Comparison of ENCODE assay signal across 7 cellular contexts in genomic region chr18:74497308-74497640, GRCh38. TPM values are rescaled to one million over a fixed set of nuclear protein-coding genes. Genes with fewer than 3 reads are reported as not detected.
A peak's percentile ranks its signal among the peaks of the same experiment; 100 is the strongest.
DNase-seq lines count a peak whose midpoint lies in the region; ATAC-seq and TF ChIP-seq lines count a peak whose summit lies in the region.

No MANE protein-coding gene starts in this region.

- H3K4me3 ChIP-seq in HCT116 (replicated peaks in 1 of 2; ENCODE audit: low read depth in 1 of 2, low read length in 2 of 2) (peak overlapping the region; percentile 76 to 83), gastroesophageal sphincter (peak overlapping the region in 1 of 2 donors; percentile 95), smooth muscle cell (peak overlapping the region; percentile 85)

- H3K4me1 Mint-ChIP-seq in T-helper 17 cell = peaks cover 32% of the 10 kb centered on the region

- no peaks in the 10 kb centered on the region for H4K20me1 ChIP-seq in HCT116 (ENCODE audit: insufficient read depth)
- peaks cover 8% of the 10 kb centered on the region for H4K20me1 ChIP-seq in smooth muscle cell (ENCODE audit: low read depth)

- RAD21 ChIA-PET in HCT116 (lab: Charles Lee; ENCODE audit: low non-redundant PET in 1 of 2, low total read pairs in 2 of 2, uncharacterized antibody in 2 of 2, unreplicated experiment in 2 of 2) = no interaction called here

- H3K27me3 ChIP-seq in HCT116 (ENCODE audit: insufficient read depth, low read length) (no peaks in the 10 kb centered on the region), gastroesophageal sphincter (no peaks in the 10 kb centered on the region), smooth muscle cell (ENCODE audit: low read depth) (no peaks in the 10 kb centered on the region)

- H3K9me2 ChIP-seq in HCT116 (ENCODE audit: insufficient read depth) = no peaks in the 10 kb centered on the region

- H3F3A ChIP-seq in smooth muscle cell (ENCODE audit: low read depth) = peaks cover 11% of the 10 kb centered on the region

- H3K4me2 ChIP-seq in HCT116 (ENCODE audit: low read length) (peak overlapping the region; percentile 86), smooth muscle cell (peak overlapping the region; percentile 90)

- TF ChIP-seq CTCF in HCT116 (IDR thresholded peaks at IDR 0.05 in 2 of 3, conservative IDR thresholded peaks at IDR 0.05 in 1 of 3; ENCODE audit: borderline replicate concordance in 1 of 3, insufficient read depth in 1 of 3, low read depth in 2 of 3, low read length in 2 of 3) = no peak
- no peak for TF ChIP-seq CTCF in gastroesophageal sphincter (IDR thresholded peaks at IDR 0.05)
- TF ChIP-seq CTCF in smooth muscle cell (IDR thresholded peaks at IDR 0.05; ENCODE audit: borderline replicate concordance, insufficient read depth, poor library complexity, severe bottlenecking) = no peak

- no peak for TF ChIP-seq POLR2A in HCT116 (IDR thresholded peaks at IDR 0.05; ENCODE audit: borderline replicate concordance, extremely low read depth, insufficient read depth, insufficient read length)
- no peak for TF ChIP-seq POLR2A in gastroesophageal sphincter (IDR thresholded peaks at IDR 0.05)

- intact Hi-C loops in HCT116 (cut with micrococcal nuclease) = loop anchor here (10.0 kb wide), 1 partner anchor 98 kb away; the partner anchor contains the start of gene ZNF407

- no peak for TF ChIP-seq RAD21 in HCT116 (IDR thresholded peaks at IDR 0.05; ENCODE audit: low read depth)

- H3K4me1 ChIP-seq in HCT116 (ENCODE audit: control insufficient read depth in 1 of 2, insufficient read depth in 2 of 2, low read length in 2 of 2) (peaks cover 6 to 12% of the 10 kb centered on the region in 2 experiments), gastroesophageal sphincter (peaks cover 0 to 33% (median 10%) of the 10 kb centered on the region in 3 donors), smooth muscle cell (ENCODE audit: low read depth) (no peaks in the 10 kb centered on the region)

- H3K27ac ChIP-seq in HCT116 (ENCODE audit: low read depth, low read length) (peak overlapping the region; percentile 64), gastroesophageal sphincter (peak overlapping the region in 3 of 4 donors; percentile 88 to 92 (median 91)), smooth muscle cell (ENCODE audit: low read depth) (no peak overlapping the region)

- peaks cover 3% of the 10 kb centered on the region for H3K36me3 Mint-ChIP-seq in T-helper 17 cell (ENCODE audit: low read depth)

- TSS peak; percentile 49 for BruUV-seq in HCT116 (replicated peaks; lab: Mats Ljungman, UMichigan)

- in situ Hi-C loops in KBM-7 (cut with MboI; ENCODE audit: low pct_unique_long_range_greater_than_20kb, low sequenced_read_pairs) = no loop called here

- H2AFZ ChIP-seq in HCT116 (ENCODE audit: low read depth, low read length, poor library complexity, severe bottlenecking) = no peak overlapping the region
- no peak overlapping the region for H2AFZ ChIP-seq in smooth muscle cell (ENCODE audit: low read depth)

- peaks cover 6 to 16% of the 10 kb centered on the region in 2 experiments; a peak in 3 of 4 replicates for H3K36me3 ChIP-seq in HCT116 (ENCODE audit: control insufficient read depth in 1 of 2, insufficient read depth in 2 of 2, low read length in 2 of 2)
- peaks cover 0 to 20% of the 10 kb centered on the region in 2 donors for H3K36me3 ChIP-seq in gastroesophageal sphincter
- peaks cover 3% of the 10 kb centered on the region for H3K36me3 ChIP-seq in smooth muscle cell (ENCODE audit: low read depth)

- DNase-seq in HCT116 (ENCODE audit: low read depth, low spot score) (no peak), T-helper 17 cell (no peak), smooth muscle cell (lab: John Stamatoyannopoulos, UW; ENCODE audit: unreplicated experiment) (no peak), KBM-7 (no peak), SIG-M5 (lab: John Stamatoyannopoulos, UW) (no peak)

- 86 to 100% methylated on average over 2 to 7 of the region's 7 CpGs for WGBS in gastroesophageal sphincter (ENCODE audit: low coverage in 1 of 2), 2 donors
- WGBS in smooth muscle cell (ENCODE audit: low lambda C conversion rate) = 93% methylated on average over 7 of the region's 7 CpGs

- CTCF ChIA-PET in HCT116 (lab: Charles Lee) = interaction anchor here (1.2 kb wide), 1 partner anchor 55 kb away, joined by 4 read pairs; no protein-coding TSS in a partner anchor

- H3K79me2 ChIP-seq in HCT116 (ENCODE audit: insufficient read depth, low read length) = peaks cover 40% of the 10 kb centered on the region
- H3K79me2 ChIP-seq in smooth muscle cell (ENCODE audit: low read depth) = peaks cover 20% of the 10 kb centered on the region

- TF ChIP-seq EP300 in gastroesophageal sphincter (IDR thresholded peaks at IDR 0.05) = no peak

- peak overlapping the region; percentile 95 for H3K4me3 Mint-ChIP-seq in T-helper 17 cell

- POLR2A ChIA-PET in HCT116 (lab: Charles Lee) = no interaction called here

- no peak for ATAC-seq in HCT116
- no peak for ATAC-seq in T-helper 17 cell
- ATAC-seq in gastroesophageal sphincter = no peak
- ATAC-seq in GM18519 (IDR thresholded peaks at IDR 0.05; ENCODE audit: low FRiP score, unreplicated experiment) = no peak

- H3K27ac Mint-ChIP-seq in T-helper 17 cell = peak overlapping the region; percentile 97

- H3K27me3 Mint-ChIP-seq in T-helper 17 cell = no peaks in the 10 kb centered on the region

- peak overlapping the region; percentile 91 for H3K9ac ChIP-seq in HCT116 (ENCODE audit: low read length)
- H3K9ac ChIP-seq in smooth muscle cell (ENCODE audit: low read depth) = no peak overlapping the region

- H3K9me3 ChIP-seq in HCT116 (ENCODE audit: control insufficient read depth in 1 of 2, insufficient read depth in 1 of 2, low read depth in 1 of 2, low read length in 2 of 2) = no peaks in the 10 kb centered on the region; a peak in 1 of 4 replicates
- no peaks in the 10 kb centered on the region for H3K9me3 ChIP-seq in T-helper 17 cell (ENCODE audit: control insufficient read depth, low read length, poor library complexity, severe bottlenecking)
- peaks cover 0 to 2% (median 0%) of the 10 kb centered on the region in 3 donors for H3K9me3 ChIP-seq in gastroesophageal sphincter
- no peaks in the 10 kb centered on the region for H3K9me3 ChIP-seq in smooth muscle cell (replicated peaks; ENCODE audit: low read depth)

TF ChIP-seq in HCT116, 20 proteins besides CTCF, POLR2A, EP300 and RAD21:
- TF ChIP-seq EGR1 (IDR thresholded peaks at IDR 0.05; ENCODE audit: low read depth) (no peak), SRF (IDR thresholded peaks at IDR 0.05; ENCODE audit: low read depth) (no peak), EZH2 (IDR thresholded peaks at IDR 0.05) (no peak), SP1 (IDR thresholded peaks at IDR 0.05; ENCODE audit: low read depth) (no peak), ELF1 (IDR thresholded peaks at IDR 0.05; ENCODE audit: borderline replicate concordance, low read depth) (no peak), ATF3 (IDR thresholded peaks at IDR 0.05) (no peak), ZNF274 (IDR thresholded peaks at IDR 0.05; ENCODE audit: low read depth, low read length) (no peak), EZH2phosphoT487 (IDR thresholded peaks at IDR 0.05; ENCODE audit: borderline replicate concordance) (no peak)
- TF ChIP-seq, protein P1, sequence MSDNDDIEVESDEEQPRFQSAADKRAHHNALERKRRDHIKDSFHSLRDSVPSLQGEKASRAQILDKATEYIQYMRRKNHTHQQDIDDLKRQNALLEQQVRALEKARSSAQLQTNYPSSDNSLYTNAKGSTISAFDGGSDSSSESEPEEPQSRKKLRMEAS (IDR thresholded peaks at IDR 0.05) = no peak

RNA-seq across cellular contexts. Expression of gene CNDP2, which starts 1.1 kb away (rescaled TPM):
- total RNA-seq in HCT116 (2021; ENCODE audit: unreplicated experiment) = 112 TPM
- polyA plus RNA-seq in HCT116 (2012) = 63.7 and 66.6 TPM in 2 replicates
- 100 to 1,000 TPM in 1 of 2 donors, 10 to 100 TPM in 1; 99.6 to 105 TPM for total RNA-seq in T-helper 17 cell
- 10 to 100 TPM; 37.5 to 48.9 (median 48.0) TPM for total RNA-seq in gastroesophageal sphincter
- 48.0 and 73.4 TPM in 2 replicates for total RNA-seq in smooth muscle cell
- 64.1 and 81.1 TPM in 2 replicates for polyA plus RNA-seq in smooth muscle cell

RNA-seq across cellular contexts. Expression of gene CNDP1, which starts 37.0 kb away (rescaled TPM):
- total RNA-seq in HCT116 (2021; ENCODE audit: unreplicated experiment) (not detected), T-helper 17 cell (under 1 TPM; 0.20 to 0.23 TPM), gastroesophageal sphincter (under 1 TPM in 1 of 4 donors, not detected in 3; 0.15 TPM), smooth muscle cell (0.18 TPM in 1 of 2 replicates, not detected in the other)
- 0.01 and 0.03 TPM in 2 replicates for polyA plus RNA-seq in HCT116 (2012)
- not detected in 2 replicates for polyA plus RNA-seq in smooth muscle cell

RNA-seq across cellular contexts. Expression of gene DIPK1C, which starts 40.2 kb away (rescaled TPM):
- total RNA-seq in HCT116 (2021; ENCODE audit: unreplicated experiment) = not detected
- polyA plus RNA-seq in HCT116 (2012) = not detected in 2 replicates
- total RNA-seq in T-helper 17 cell = not detected
- under 1 TPM in 2 of 4 donors, not detected in 2; 0.13 to 0.42 TPM for total RNA-seq in gastroesophageal sphincter
- not detected in 2 replicates for total RNA-seq in smooth muscle cell
- not detected in 2 replicates for polyA plus RNA-seq in smooth muscle cell
